In genomic region chr1:230509281-230509977, GRCh38 we compare ENCODE assay signal across 10 cellular contexts.
A peak's percentile ranks its signal among the peaks of the same experiment; 100 is the strongest.
DNase-seq lines count a peak whose midpoint lies in the region; ATAC-seq, FAIRE-seq and TF ChIP-seq lines count a peak whose summit lies in the region.
"Had no signal": no experiment of that assay in that cellular context is flagged by ENCODE, and none has a peak within 500 bp of the region (broad histone marks: within the 10 kb centered on the region; RNA-seq: fewer than 3 reads in every experiment).

No MANE protein-coding gene starts in this region.

- no peaks in the 10 kb centered on the region for H3K36me3 Mint-ChIP-seq in glutamatergic neuron (ENCODE audit: unreplicated experiment)

- no peaks in the 10 kb centered on the region for H3K4me1 Mint-ChIP-seq in glutamatergic neuron (ENCODE audit: low read depth, unreplicated experiment)

- H3K4me3 Mint-ChIP-seq in glutamatergic neuron (ENCODE audit: unreplicated experiment) = no peak overlapping the region

- WGBS in pancreas, 2 donors = 77 to 85% methylated on average over 5 of the region's 5 CpGs

- no peaks in the 10 kb centered on the region for H3K9me3 Mint-ChIP-seq in glutamatergic neuron (ENCODE audit: unreplicated experiment)

- H3K36me3 ChIP-seq in pancreas = no peaks in the 10 kb centered on the region

- H3K9me3 ChIP-seq in pancreas = no peaks in the 10 kb centered on the region

- TF ChIP-seq CTCF in pancreas (IDR thresholded peaks at IDR 0.05) (no peak), glutamatergic neuron (IDR thresholded peaks at IDR 0.05; ENCODE audit: partially characterized antibody, unreplicated experiment) (no peak)

- no peaks in the 10 kb centered on the region for H3K27me3 ChIP-seq in pancreas

- DNase-seq in pancreas (no peak), glutamatergic neuron (no peak), COLO829 (ENCODE audit: low spot score) (no peak), NCI-H82 treated with DMSO at 0.1 percent for 48 hours (lab: John Stamatoyannopoulos, UW; ENCODE audit: unreplicated experiment) (no peak)
- no peak for DNase-seq in stimulated activated naive CD4-positive, alpha-beta T cell treated with Interleukin-2 at 50 U/mL for 16 hours (lab: John Stamatoyannopoulos, UW)

- intact Hi-C loops in pancreas (cut with DNase I) = no loop called here

- H3K27ac ChIP-seq in cingulate gyrus (ENCODE audit: low read depth, low read length) (peak overlapping the region; percentile 43), pancreas (no peak overlapping the region)

- FAIRE-seq in pancreas (lab: Jason Lieb, UNC) = no peak
- FAIRE-seq: H1 had no signal

- H3K4me3 ChIP-seq in pancreas = no peak overlapping the region

- ATAC-seq in GM18498 (IDR thresholded peaks at IDR 0.05; ENCODE audit: unreplicated experiment) = peak; percentile 52
- peak; percentile 75 for ATAC-seq in HG03354 (IDR thresholded peaks at IDR 0.05; ENCODE audit: poor library complexity, severe bottlenecking, unreplicated experiment)
- peak in 3 of 4 donors; percentile 17 to 63 (median 59) for ATAC-seq in pancreas
- ATAC-seq: Right ventricle myocardium inferior had no signal

- H3K27me3 Mint-ChIP-seq in glutamatergic neuron (ENCODE audit: unreplicated experiment) = no peaks in the 10 kb centered on the region

- no peak overlapping the region for H3K27ac Mint-ChIP-seq in glutamatergic neuron (ENCODE audit: unreplicated experiment)

- H3K4me1 ChIP-seq in pancreas = no peaks in the 10 kb centered on the region
